25 cellular contexts compared by ENCODE assay signal in the genomic region with DNA sequence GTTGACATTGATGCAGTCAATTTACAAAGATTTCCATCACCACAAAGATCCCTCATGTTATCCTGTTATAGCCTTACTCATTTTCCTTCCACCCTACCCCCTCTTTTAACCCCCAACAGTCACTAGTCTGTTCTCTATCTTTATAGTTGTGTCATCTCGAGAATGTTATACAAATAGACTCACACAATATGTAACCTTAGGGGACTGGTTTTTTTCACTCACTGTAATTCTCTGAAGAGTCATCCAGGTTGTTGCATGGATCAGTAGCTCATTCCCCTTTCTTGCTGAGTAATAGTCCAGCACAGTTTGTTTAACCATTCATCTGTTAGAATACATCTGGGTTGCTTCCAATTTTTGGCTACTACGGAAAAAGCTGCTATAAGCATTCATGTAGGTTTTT.
"Had no signal": no experiment of that assay in that cellular context is flagged by ENCODE, and none has a peak within 500 bp of the region (broad histone marks: within the 10 kb centered on the region; RNA-seq: fewer than 3 reads in every experiment).

No MANE protein-coding gene starts in this region.

- DNase-seq: activated B cell treated with CpG ODN at 0.5 μM for 24 hours; activated CD4-positive, alpha-beta T cell treated with anti-CD3 and anti-CD28 coated beads for 48 hours; activated CD4-positive, alpha-beta T cell treated with anti-CD3 and anti-CD28 coated beads, Interleukin-2, amount 50 U/mL, for 1 hour; activated CD4-positive, alpha-beta T cell treated with anti-CD3 and anti-CD28 coated beads, Interleukin-2, amount 50 U/mL, for 48 hours; activated CD8-positive, alpha-beta memory T cell treated with anti-CD3 and anti-CD28 coated beads for 24 hours; activated CD8-positive, alpha-beta T cell treated with anti-CD3 and anti-CD28 coated beads for 36 hours; activated effector memory CD4-positive, alpha-beta T cell treated with Interleukin-2 at 50 U/mL for 16 hours; activated gamma-delta T cell treated with Interleukin-2 at 50 U/mL for 16 hours; activated naive CD4-positive, alpha-beta T cell treated with anti-CD3 and anti-CD28 coated beads, Interleukin-2, amount 50 U/mL, for 16 hours; activated naive CD4-positive, alpha-beta T cell treated with Interleukin-2 at 50 U/mL for 16 hours; activated T-cell treated with anti-CD3 and anti-CD28 coated beads, Interleukin-2, amount 50 U/mL, for 4 hours; amniotic stem cell; anterior cingulate cortex; brain microvascular endothelial cell; dorsolateral prefrontal cortex; effector memory CD4-positive, alpha-beta T cell; endodermal cell; foreskin keratinocyte; heart right ventricle; T-helper 17 cell; T1000; WERI-Rb-1 had no signal

- FAIRE-seq: astrocyte, bronchial epithelial cell, TTC549 had no signal
